Comparison of ENCODE assay signal across 8 cellular contexts in the genomic region with DNA sequence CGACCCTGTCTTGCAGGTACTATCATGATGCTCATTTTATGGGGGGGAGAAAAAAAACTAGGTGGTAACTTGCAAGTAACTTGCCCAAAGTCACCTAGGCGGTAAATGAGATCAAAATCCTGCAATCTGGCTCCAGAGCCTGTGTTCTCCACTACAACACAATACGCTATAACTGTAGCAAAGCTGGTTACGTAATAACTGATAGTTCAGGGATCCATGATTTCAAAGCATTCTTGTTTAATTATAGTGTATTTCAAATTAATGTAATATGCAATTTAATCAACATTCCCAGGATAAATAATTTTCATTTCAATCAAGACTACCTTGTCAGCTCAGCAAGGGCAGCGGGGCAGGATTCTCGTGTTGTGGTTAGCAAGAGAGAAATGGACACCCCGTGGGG.
"Had no signal": no experiment of that assay in that cellular context is flagged by ENCODE, and none has a peak within 500 bp of the region (broad histone marks: within the 10 kb centered on the region; RNA-seq: fewer than 3 reads in every experiment).

No MANE protein-coding gene starts in this region.

- ATAC-seq: HCT116 had no signal

- H3K4me3 ChIP-seq: GM23248, HAP-1 had no signal

- H2AFZ ChIP-seq: GM23248 had no signal

- H3K27ac ChIP-seq: GM23248, HL-60 had no signal

- H3K9me3 ChIP-seq: HAP-1 had no signal

- H3K9ac ChIP-seq: GM23248 had no signal

- DNase-seq: GM23248, GOT3, H7, HFFc6, KG1 had no signal

- H3K36me3 ChIP-seq: HAP-1 had no signal
